Comparison of ENCODE assay signal across 7 cellular contexts in genomic region chr1:144883011-144883421, GRCh38.
A peak's percentile ranks its signal among the peaks of the same experiment; 100 is the strongest.
DNase-seq lines count a peak whose midpoint lies in the region; ATAC-seq and FAIRE-seq lines count a peak whose summit lies in the region.
"Not testable (repeated sequence)": the region's sequence is repeated elsewhere in the genome, so short reads cannot be mapped to it uniquely, and the experiment has no call there.

No MANE protein-coding gene starts in this region.

- not testable (repeated sequence) for H3K9me3 ChIP-seq in right cardiac atrium (ENCODE audit: control insufficient read depth, low read length); small intestine (ENCODE audit: control insufficient read depth, low read depth)

- DNase-seq in RPMI8226 (peak; percentile 49), dermis blood vessel endothelial cell (peak; percentile 1), right cardiac atrium (peak; percentile 25 to 71 (median 60)), myocyte (ENCODE audit: low read depth) (peak; percentile 8)
- DNase-seq in activated T-cell treated with anti-CD3 and anti-CD28 coated beads, Interleukin-2, amount 50 U/mL, for 1 hour = peak; percentile 20
- DNase-seq in small intestine = not testable (repeated sequence)

- under 1% methylated on average over 48 of the region's 50 CpGs for WGBS in right cardiac atrium
- WGBS in small intestine, 3 donors = 1 to 2% (median 1%) methylated on average over 20 to 50 of the region's 50 CpGs

- not testable (repeated sequence) for H3K27me3 ChIP-seq in right cardiac atrium (ENCODE audit: control insufficient read depth, insufficient read depth); small intestine (ENCODE audit: control insufficient read depth in 2 of 2, insufficient read depth in 2 of 2, low read length in 2 of 2)

- not testable (repeated sequence) for H3K27ac ChIP-seq in right cardiac atrium (ENCODE audit: low read length); small intestine (ENCODE audit: low read depth in 1 of 2, low read length in 1 of 2)

- not testable (repeated sequence) for H3K4me1 ChIP-seq in right cardiac atrium (ENCODE audit: control insufficient read depth, insufficient read depth, low read length); small intestine (ENCODE audit: control insufficient read depth in 2 of 2, insufficient read depth in 1 of 2, low read depth in 1 of 2, low read length in 1 of 2)

- intact Hi-C loops in right cardiac atrium (cut with DNase I) = not testable (repeated sequence)

- ATAC-seq in right cardiac atrium = not testable (repeated sequence)

- H3K4me3 ChIP-seq in GM08714 (ENCODE audit: low read length) (peak overlapping the region; percentile 56; the same call in 1 of the 2 replicates), right cardiac atrium (ENCODE audit: low read length) (peak overlapping the region; percentile 81), small intestine (ENCODE audit: low read depth in 1 of 2, low read length in 2 of 2) (peak overlapping the region; percentile 1 to 56)

- H3K36me3 ChIP-seq in small intestine (ENCODE audit: control insufficient read depth in 2 of 2, insufficient read depth in 2 of 2, low read length in 2 of 2) = not testable (repeated sequence)

- FAIRE-seq in small intestine (lab: Jason Lieb, UNC) = not testable (repeated sequence)

Comparison
In these comparisons a context has a peak if more than half of its experiments do, and no peak if none do; other contexts are left out.
1. H3K4me3 ChIP-seq: peak in every context shown above with its lines; median percentile 81 in right cardiac atrium; 56 in GM08714; 28 in small intestine.